21 cellular contexts compared by ENCODE assay signal in the genomic region with DNA sequence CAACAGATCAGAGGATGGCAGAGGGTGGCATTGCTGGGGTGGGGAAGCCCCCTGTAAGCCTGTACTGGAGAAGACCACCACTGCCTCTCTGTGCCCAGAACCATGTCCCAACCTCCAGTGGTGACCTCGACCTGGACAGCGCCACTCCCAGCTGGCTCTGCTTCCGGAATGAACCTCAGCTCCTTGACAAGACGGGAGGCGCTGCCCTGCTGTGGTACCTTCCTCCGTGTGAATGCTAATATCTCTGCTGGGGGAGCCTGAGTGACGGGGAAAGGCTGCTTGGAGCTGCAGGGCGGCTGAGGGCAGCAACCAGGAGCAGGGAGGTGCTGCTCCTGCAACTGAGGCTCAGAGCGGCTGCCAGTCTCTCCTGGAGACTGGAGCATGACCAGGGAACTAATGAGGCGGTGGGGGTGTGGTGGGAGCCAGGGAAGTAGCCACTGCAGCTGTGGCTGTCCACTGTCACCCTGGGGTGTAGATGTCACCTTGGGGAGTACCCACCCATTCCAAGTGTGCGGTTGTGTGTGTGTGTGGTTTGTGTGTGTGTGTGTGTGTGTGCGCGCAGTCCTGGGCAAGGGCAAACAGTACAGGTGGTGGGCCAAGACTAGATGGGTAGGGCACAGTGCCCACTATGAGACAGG. TPM values are rescaled to one million over a fixed set of nuclear protein-coding genes. Genes with fewer than 3 reads are reported as not detected.
DNase-seq lines count a peak whose midpoint lies in the region; ATAC-seq and TF ChIP-seq lines count a peak whose summit lies in the region.
"Had no signal": no experiment of that assay in that cellular context is flagged by ENCODE, and none has a peak within 500 bp of the region (broad histone marks: within the 10 kb centered on the region; RNA-seq: fewer than 3 reads in every experiment).

No MANE protein-coding gene starts in this region.

- no CpG with 5 or more reads among the region's 13 CpGs for WGBS in neuronal stem cell (ENCODE audit: extremely low coverage in 2 of 2, insufficient read length in 2 of 2, insufficient replicate concordance in 1 of 2), 2 donors

- H3K4me3 ChIP-seq in GM23338, result no peak overlapping the region
- no peak overlapping the region for H3K4me3 ChIP-seq in fibroblast of lung (replicated peaks in 1 of 4; ENCODE audit: control extremely low read depth in 1 of 4, insufficient read depth in 1 of 4, low read depth in 3 of 4, low read length in 4 of 4)
- H3K4me3 ChIP-seq in neuronal stem cell (ENCODE audit: low read length in 2 of 2), result no peak overlapping the region
- H3K4me3 ChIP-seq: breast epithelium, prostate gland had no signal

- H2BK120ac ChIP-seq in neuronal stem cell (ENCODE audit: low read depth, low read length), result no peak overlapping the region

- H3K9me3 ChIP-seq in fibroblast of lung (ENCODE audit: control insufficient read depth, insufficient read depth, low read depth, low read length), result no peaks in the 10 kb centered on the region
- no peaks in the 10 kb centered on the region for H3K9me3 ChIP-seq in neuronal stem cell (replicated peaks in 1 of 2; ENCODE audit: control insufficient read depth in 2 of 2, insufficient read depth in 1 of 2, low read depth in 1 of 2, low read length in 2 of 2)
- H3K9me3 ChIP-seq: breast epithelium, prostate gland had no signal

- no peaks in the 10 kb centered on the region for H4K20me1 ChIP-seq in GM23338 (replicated peaks; ENCODE audit: insufficient read depth)
- H4K20me1 ChIP-seq in fibroblast of lung (ENCODE audit: control insufficient read depth, extremely low read depth, insufficient read depth, low read length), result no peaks in the 10 kb centered on the region

- no peaks in the 10 kb centered on the region for H3K79me2 ChIP-seq in GM23338 (replicated peaks; ENCODE audit: insufficient read depth)
- no peaks in the 10 kb centered on the region for H3K79me2 ChIP-seq in fibroblast of lung (ENCODE audit: control insufficient read depth, insufficient read depth, low read length)

- H2BK5ac ChIP-seq in neuronal stem cell (ENCODE audit: low read length), result no peak overlapping the region

- DNase-seq in GM23338 (ENCODE audit: low spot score), result peak; percentile 4
- no peak for DNase-seq in fibroblast of lung (ENCODE audit: low read depth in 2 of 2)
- no peak for DNase-seq in neuronal stem cell (ENCODE audit: low spot score)
- no peak for DNase-seq in DMS114 treated with DMSO at 0.1 percent for 48 hours (lab: John Stamatoyannopoulos, UW; ENCODE audit: unreplicated experiment)
- no peak for DNase-seq in activated CD8-positive, alpha-beta T cell treated with anti-CD3 and anti-CD28 coated beads, Interleukin-2, amount 10 ng/mL, durations not matched to agents 7 days and 5 days
- DNase-seq in HPDE6-E6E7 (ENCODE audit: extremely low spot score), result no peak
- DNase-seq in NCI-H2029 (lab: John Stamatoyannopoulos, UW), result no peak
- DNase-seq: activated CD4-positive, alpha-beta T cell treated with anti-CD3 and anti-CD28 coated beads, Interleukin-2, amount 50 U/mL, for 1 hour; activated naive CD4-positive, alpha-beta T cell treated with anti-CD3 and anti-CD28 coated beads, Interleukin-2, amount 50 U/mL, for 16 hours; NCI-H1105; NCI-H2171; NCI-H774; stimulated activated CD4-positive, alpha-beta T cell treated with anti-CD3 and anti-CD28 coated beads, Interleukin-12 subunit alpha, Interleukin-12 subunit beta, amount 100 ng/mL, for 4 hours; trophoblast cell had no signal

- peak overlapping the region; percentile 39 for H2AK5ac ChIP-seq in neuronal stem cell (ENCODE audit: low read depth, low read length)

- peaks cover 30% of the 10 kb centered on the region for H3K4me1 Mint-ChIP-seq in GM23338
- peaks cover 16% of the 10 kb centered on the region for H3K4me1 Mint-ChIP-seq in activated CD8-positive, alpha-beta T cell treated with anti-CD3 and anti-CD28 coated beads, Interleukin-2, amount 10 ng/mL, durations not matched to agents 7 days and 5 days (ENCODE audit: low read depth)

- H3K36me3 ChIP-seq in GM23338 (ENCODE audit: insufficient read depth), result no peaks in the 10 kb centered on the region
- H3K36me3 ChIP-seq in fibroblast of lung (ENCODE audit: control insufficient read depth, insufficient read depth, low read length), result no peaks in the 10 kb centered on the region
- no peaks in the 10 kb centered on the region for H3K36me3 ChIP-seq in neuronal stem cell (replicated peaks in 1 of 2; ENCODE audit: control insufficient read depth in 2 of 2, insufficient read depth in 2 of 2, low read length in 2 of 2)
- H3K36me3 ChIP-seq: breast epithelium, prostate gland had no signal

- H3K36me3 Mint-ChIP-seq in GM23338 (ENCODE audit: low read depth), result no peaks in the 10 kb centered on the region
- no peaks in the 10 kb centered on the region for H3K36me3 Mint-ChIP-seq in activated CD8-positive, alpha-beta T cell treated with anti-CD3 and anti-CD28 coated beads, Interleukin-2, amount 10 ng/mL, durations not matched to agents 7 days and 5 days (ENCODE audit: low read depth)
- H3K36me3 Mint-ChIP-seq: stimulated activated memory B cell treated with anti-CD40 and anti-IgM and Interleukin-4, amounts not matched to agents 10 μg/mL and 1 μg/mL and 100 μg/mL, for 72 hours had no signal

- ATAC-seq in GM23338, result no peak
- ATAC-seq in activated CD8-positive, alpha-beta T cell treated with anti-CD3 and anti-CD28 coated beads, Interleukin-2, amount 10 ng/mL, durations not matched to agents 7 days and 5 days, result no peak

- H3K27me3 Mint-ChIP-seq in GM23338 (ENCODE audit: insufficient read depth, low read depth, poor library complexity), result peaks cover 21% of the 10 kb centered on the region
- peaks cover 8% of the 10 kb centered on the region for H3K27me3 Mint-ChIP-seq in activated CD8-positive, alpha-beta T cell treated with anti-CD3 and anti-CD28 coated beads, Interleukin-2, amount 10 ng/mL, durations not matched to agents 7 days and 5 days (ENCODE audit: low read depth)
- H3K27me3 Mint-ChIP-seq: stimulated activated memory B cell treated with anti-CD40 and anti-IgM and Interleukin-4, amounts not matched to agents 10 μg/mL and 1 μg/mL and 100 μg/mL, for 72 hours had no signal

- H3K4me2 ChIP-seq in GM23338 (no peak overlapping the region), fibroblast of lung (ENCODE audit: extremely low read depth, insufficient read depth, low read length) (peak overlapping the region; percentile 15), neuronal stem cell (ENCODE audit: insufficient read depth, low read length, poor library complexity, severe bottlenecking) (no peak overlapping the region)
- H3K4me2 ChIP-seq: KMS-11 had no signal

- H3K4me1 ChIP-seq in GM23338 (ENCODE audit: insufficient read depth), result peaks cover 22% of the 10 kb centered on the region
- H3K4me1 ChIP-seq in fibroblast of lung (ENCODE audit: control insufficient read depth, extremely low read depth, insufficient read depth, low read length), result peaks cover 32% of the 10 kb centered on the region
- H3K4me1 ChIP-seq in neuronal stem cell (ENCODE audit: control insufficient read depth in 2 of 2, insufficient read depth in 1 of 2, low read depth in 1 of 2, low read length in 2 of 2), result peaks cover 11 to 43% of the 10 kb centered on the region in 2 donors
- H3K4me1 ChIP-seq: prostate gland had no signal

- TF ChIP-seq CTCF in GM23338 (conservative IDR thresholded peaks at IDR 0.05; ENCODE audit: low read depth in 2 of 2), result no peak
- no peak for TF ChIP-seq CTCF in VCaP (conservative IDR thresholded peaks at IDR 0.05)
- TF ChIP-seq CTCF in fibroblast of lung (conservative IDR thresholded peaks at IDR 0.05 in 1 of 2, IDR thresholded peaks at IDR 0.05 in 1 of 2; ENCODE audit: low read depth in 1 of 2, low read length in 2 of 2), result no peak

- no peaks in the 10 kb centered on the region; the same call in 1 of the 2 replicates for H3F3A ChIP-seq in GM23338 (replicated peaks; ENCODE audit: low read depth)

- peak overlapping the region; percentile 78 for H3K14ac ChIP-seq in neuronal stem cell (ENCODE audit: low read length)

- no peak overlapping the region for H4K8ac ChIP-seq in neuronal stem cell (ENCODE audit: low read depth, low read length)

- no peak overlapping the region for H2AFZ ChIP-seq in GM23338
- no peak overlapping the region for H2AFZ ChIP-seq in fibroblast of lung (ENCODE audit: low read length)
- H2AFZ ChIP-seq in neuronal stem cell (ENCODE audit: low read length), result no peak overlapping the region

- no peaks in the 10 kb centered on the region for H3K9me2 ChIP-seq in GM23338 (ENCODE audit: insufficient read depth)

- no peaks in the 10 kb centered on the region for H3K79me1 ChIP-seq in neuronal stem cell (ENCODE audit: low read depth, low read length)

- H2BK15ac ChIP-seq in neuronal stem cell (ENCODE audit: low read length), result no peak overlapping the region

- H3K27ac Mint-ChIP-seq in GM23338, result no peak overlapping the region
- no peak overlapping the region for H3K27ac Mint-ChIP-seq in activated CD8-positive, alpha-beta T cell treated with anti-CD3 and anti-CD28 coated beads, Interleukin-2, amount 10 ng/mL, durations not matched to agents 7 days and 5 days
- H3K27ac Mint-ChIP-seq: stimulated activated memory B cell treated with anti-CD40 and anti-IgM and Interleukin-4, amounts not matched to agents 10 μg/mL and 1 μg/mL and 100 μg/mL, for 72 hours had no signal

- POLR2A ChIA-PET in activated CD8-positive, alpha-beta T cell treated with anti-CD3 and anti-CD28 coated beads, Interleukin-2, amount 10 ng/mL, durations not matched to agents 7 days and 5 days (lab: Charles Lee), result interaction anchor here (0.9 to 1.6 kb wide), 3 partner anchors 11 to 22 kb away, joined by 3 to 8 read pairs (median 6); no protein-coding TSS in a partner anchor

- H3K27ac ChIP-seq in GM23338 (ENCODE audit: low read depth) (no peak overlapping the region), VCaP (peak overlapping the region; percentile 3; the same call in 1 of the 2 replicates), fibroblast of lung (ENCODE audit: insufficient read depth, low read length) (peak overlapping the region; percentile 88), neuronal stem cell (replicated peaks; ENCODE audit: low read length) (no peak overlapping the region)
- H3K27ac ChIP-seq: KMS-11 had no signal

- H3K4ac ChIP-seq in neuronal stem cell (ENCODE audit: low read length), result no peak overlapping the region

- H3K23ac ChIP-seq in neuronal stem cell (ENCODE audit: low read depth, low read length, poor library complexity), result no peak overlapping the region

- H3K9ac ChIP-seq in fibroblast of lung (ENCODE audit: insufficient read depth, low read length) (no peak overlapping the region), neuronal stem cell (ENCODE audit: low read depth, low read length, poor library complexity) (no peak overlapping the region)
- H3K9ac ChIP-seq: KMS-11 had no signal

- CTCF ChIA-PET in activated CD8-positive, alpha-beta T cell treated with anti-CD3 and anti-CD28 coated beads, Interleukin-2, amount 10 ng/mL, durations not matched to agents 7 days and 5 days (lab: Charles Lee), result interaction anchor here (0.7 to 5.6 kb wide), 13 partner anchors 10 to 538 kb away, joined by 3 to 88 read pairs (median 7); partner anchors contain the start of gene AANAT

- H3K18ac ChIP-seq in neuronal stem cell (ENCODE audit: low read length), result peak overlapping the region; percentile 32

- no peaks in the 10 kb centered on the region for H3K9me3 Mint-ChIP-seq in GM23338
- H3K9me3 Mint-ChIP-seq in activated CD8-positive, alpha-beta T cell treated with anti-CD3 and anti-CD28 coated beads, Interleukin-2, amount 10 ng/mL, durations not matched to agents 7 days and 5 days (ENCODE audit: insufficient read depth), result no peaks in the 10 kb centered on the region
- H3K9me3 Mint-ChIP-seq: stimulated activated memory B cell treated with anti-CD40 and anti-IgM and Interleukin-4, amounts not matched to agents 10 μg/mL and 1 μg/mL and 100 μg/mL, for 72 hours had no signal

- H3K27me3 ChIP-seq in GM23338 (ENCODE audit: insufficient read depth), result no peaks in the 10 kb centered on the region
- no peaks in the 10 kb centered on the region for H3K27me3 ChIP-seq in fibroblast of lung (ENCODE audit: control insufficient read depth, insufficient read depth, low read length)
- H3K27me3 ChIP-seq in neuronal stem cell (ENCODE audit: control insufficient read depth in 3 of 3, insufficient read depth in 3 of 3, low read depth in 1 of 3, low read length in 3 of 3), result peaks cover 0 to 52% (median 10%) of the 10 kb centered on the region in 3 experiments
- H3K27me3 ChIP-seq: breast epithelium had no signal

- no peak overlapping the region for H2BK12ac ChIP-seq in neuronal stem cell (ENCODE audit: low read length)

- H4K91ac ChIP-seq in neuronal stem cell (ENCODE audit: low read depth, low read length, poor library complexity), result no peak overlapping the region

- H3K4me3 Mint-ChIP-seq in GM23338, result no peak overlapping the region
- no peak overlapping the region for H3K4me3 Mint-ChIP-seq in activated CD8-positive, alpha-beta T cell treated with anti-CD3 and anti-CD28 coated beads, Interleukin-2, amount 10 ng/mL, durations not matched to agents 7 days and 5 days
- H3K4me3 Mint-ChIP-seq: stimulated activated memory B cell treated with anti-CD40 and anti-IgM and Interleukin-4, amounts not matched to agents 10 μg/mL and 1 μg/mL and 100 μg/mL, for 72 hours had no signal

RNA-seq across cellular contexts. Expression of gene PRCD, which starts 6.2 kb away (rescaled TPM):
- 0.38 and 0.50 TPM in 2 replicates for total RNA-seq in GM23338 (2014; rRNA removed; shearing (Covaris generic))
- polyA plus RNA-seq in GM23338 (2016; fragmentation: Nextera tagmentation; extraction: Ambion mirVana) (1.6 and 2.5 TPM in 2 replicates), fibroblast of lung (0.72 and 0.89 TPM in 2 replicates)
- total RNA-seq in fibroblast of lung, result 4.1 and 4.3 TPM in 2 replicates
- 1.1 and 2.0 TPM in 2 replicates for polyA plus RNA-seq in fibroblast of lung (2012)
- not detected in 2 replicates for polyA minus RNA-seq in fibroblast of lung (ENCODE audit: low replicate concordance)
- 1.4 TPM for polyA plus RNA-seq in neuronal stem cell (2013, experiment 1 of 2)
- 1.2 TPM for polyA plus RNA-seq in neuronal stem cell (2013, experiment 2 of 2)
- total RNA-seq in activated CD8-positive, alpha-beta T cell treated with anti-CD3 and anti-CD28 coated beads, Interleukin-2, amount 10 ng/mL, durations not matched to agents 7 days and 5 days, result not detected
- total RNA-seq: H4, myocyte had no signal

RNA-seq across cellular contexts. Expression of gene CYGB, which starts 8.5 kb away (rescaled TPM):
- total RNA-seq in GM23338 (2014; rRNA removed; shearing (Covaris generic)), result 1.7 and 2.1 TPM in 2 replicates
- polyA plus RNA-seq in GM23338 (2016; fragmentation: Nextera tagmentation; extraction: Ambion mirVana) (0.85 and 1.2 TPM in 2 replicates), fibroblast of lung (9.1 and 10.0 TPM in 2 replicates)
- total RNA-seq in fibroblast of lung, result 12.4 and 19.5 TPM in 2 replicates
- polyA plus RNA-seq in fibroblast of lung (2012), result 19.9 and 25.0 TPM in 2 replicates
- polyA minus RNA-seq in fibroblast of lung (ENCODE audit: low replicate concordance), result 15.1 and 19.0 TPM in 2 replicates
- polyA plus RNA-seq in neuronal stem cell (2013, experiment 1 of 2), result 0.98 TPM
- 0.96 TPM for polyA plus RNA-seq in neuronal stem cell (2013, experiment 2 of 2)
- under 1 TPM in 1 of 2 experiments, not detected in 1; 0.40 TPM for total RNA-seq in activated CD8-positive, alpha-beta T cell treated with anti-CD3 and anti-CD28 coated beads, Interleukin-2, amount 10 ng/mL, durations not matched to agents 7 days and 5 days

RNA-seq across cellular contexts. Expression of gene ST6GALNAC2, which starts 39.6 kb away (rescaled TPM):
- total RNA-seq in GM23338 (2014; rRNA removed; shearing (Covaris generic)), result 0.31 TPM in 1 of 2 replicates, not detected in the other
- polyA plus RNA-seq in GM23338 (2016; fragmentation: Nextera tagmentation; extraction: Ambion mirVana), result not detected in 2 replicates
- 0.83 and 1.0 TPM in 2 replicates for total RNA-seq in fibroblast of lung
- 0.42 and 1.3 TPM in 2 replicates for polyA plus RNA-seq in fibroblast of lung
- 0.40 and 1.5 TPM in 2 replicates for polyA plus RNA-seq in fibroblast of lung (2012)
- polyA minus RNA-seq in fibroblast of lung (ENCODE audit: low replicate concordance), result 3.4 TPM in 1 of 2 replicates, not detected in the other
- 0.35 TPM for polyA plus RNA-seq in neuronal stem cell (2013, experiment 1 of 2)
- polyA plus RNA-seq in neuronal stem cell (2013, experiment 2 of 2), result 0.50 TPM
- not detected for total RNA-seq in activated CD8-positive, alpha-beta T cell treated with anti-CD3 and anti-CD28 coated beads, Interleukin-2, amount 10 ng/mL, durations not matched to agents 7 days and 5 days

RNA-seq across cellular contexts. Expression of gene RHBDF2, which starts 44.8 kb away (rescaled TPM):
- total RNA-seq in GM23338 (2014; rRNA removed; shearing (Covaris generic)), result 19.5 and 29.5 TPM in 2 replicates
- polyA plus RNA-seq in GM23338 (2016; fragmentation: Nextera tagmentation; extraction: Ambion mirVana) (9.4 and 10.5 TPM in 2 replicates), fibroblast of lung (0.94 and 1.7 TPM in 2 replicates)
- total RNA-seq in fibroblast of lung, result 3.9 and 5.1 TPM in 2 replicates
- polyA plus RNA-seq in fibroblast of lung (2012), result 2.8 TPM in 2 replicates
- 2.4 and 3.9 TPM in 2 replicates for polyA minus RNA-seq in fibroblast of lung (ENCODE audit: low replicate concordance)
- polyA plus RNA-seq in neuronal stem cell (2013, experiment 1 of 2), result 2.4 TPM
- 2.3 TPM for polyA plus RNA-seq in neuronal stem cell (2013, experiment 2 of 2)
- 10 to 100 TPM; 51.4 to 52.1 TPM for total RNA-seq in activated CD8-positive, alpha-beta T cell treated with anti-CD3 and anti-CD28 coated beads, Interleukin-2, amount 10 ng/mL, durations not matched to agents 7 days and 5 days

Comparison
In these comparisons a context has a peak if more than half of its experiments do, and no peak if none do; other contexts are left out.
1. H3K27ac ChIP-seq: peak in VCaP (single experiment) and fibroblast of lung (single experiment); none in GM23338 (single experiment) and neuronal stem cell (single experiment).